6 cellular contexts compared by ENCODE assay signal in genomic region chr11:503179-503981, GRCh38. TPM values are rescaled to one million over a fixed set of nuclear protein-coding genes. Genes with fewer than 3 reads are reported as not detected.
DNase-seq lines count a peak whose midpoint lies in the region; ATAC-seq, FAIRE-seq and TF ChIP-seq lines count a peak whose summit lies in the region.

No MANE protein-coding gene starts in this region.

- H3K9ac ChIP-seq in ES-I3 (ENCODE audit: low read depth, low read length) = peak overlapping the region; percentile 71; the same call in 1 of the 2 replicates

- no peaks in the 10 kb centered on the region; the same call in 1 of the 2 replicates for H3K36me3 ChIP-seq in ES-I3 (ENCODE audit: insufficient read depth, low read length)

- intact Hi-C loops in left colon (cut with DNase I, micrococcal nuclease) = no loop called here

- TF ChIP-seq CTCF in WI38 (IDR thresholded peaks at IDR 0.05; ENCODE audit: low read depth, low read length) (no peak), D721Med (IDR thresholded peaks at IDR 0.05; ENCODE audit: insufficient read depth, missing control alignments) (no peak)

- DNase-seq in left colon (peak; percentile 43 to 55), D721Med (ENCODE audit: insufficient read length, low spot score) (no peak)

- H3K4me1 ChIP-seq in ES-I3 (ENCODE audit: insufficient read depth, low read length) = peaks cover 6% of the 10 kb centered on the region; the same call in 1 of the 2 replicates

- no peak for FAIRE-seq in D721Med (lab: Jason Lieb, UNC)

- no peaks in the 10 kb centered on the region for H3K9me3 ChIP-seq in ES-I3 (ENCODE audit: control insufficient read depth, insufficient read depth, low read length)

- H3K4me3 ChIP-seq in WI38 (ENCODE audit: low read depth, low read length) = peak overlapping the region; percentile 53

- ATAC-seq in left colon (no peak), HG02798 (IDR thresholded peaks at IDR 0.05; ENCODE audit: poor library complexity, unreplicated experiment) (no peak), HG03521 (IDR thresholded peaks at IDR 0.05; ENCODE audit: unreplicated experiment) (no peak)

RNA-seq across cellular contexts. Expression of gene RNH1, which starts 3.7 kb away (rescaled TPM):
- total RNA-seq in left colon = 100 to 1,000 TPM; 104 to 124 TPM

RNA-seq across cellular contexts. Expression of gene HRAS, which starts 32.0 kb away (rescaled TPM):
- 10 to 100 TPM; 42.3 to 58.1 TPM for total RNA-seq in left colon

RNA-seq across cellular contexts. Expression of gene LRRC56, which starts 33.9 kb away (rescaled TPM):
- total RNA-seq in left colon = 1 to 10 TPM; 3.7 to 4.7 TPM

RNA-seq across cellular contexts. Expression of gene PTDSS2, which starts 53.3 kb away (rescaled TPM):
- 10 to 100 TPM; 23.3 to 27.4 TPM for total RNA-seq in left colon

RNA-seq across cellular contexts. Expression of gene LMNTD2, which starts 57.2 kb away (rescaled TPM):
- total RNA-seq in left colon = 10 to 100 TPM; 13.6 to 15.3 TPM
